In genomic region chr17:7528842-7529241, GRCh38 we compare ENCODE assay signal across 12 cellular contexts. TPM values are rescaled to one million over a fixed set of nuclear protein-coding genes. Genes with fewer than 3 reads are reported as not detected.
"Had no signal": no experiment of that assay in that cellular context is flagged by ENCODE, and none has a peak within 500 bp of the region (broad histone marks: within the 10 kb centered on the region; RNA-seq: fewer than 3 reads in every experiment).

No MANE protein-coding gene starts in this region.

- H3K27ac ChIP-seq: GM23248 had no signal

- H2AFZ ChIP-seq: GM23248, GM23338 had no signal

- FAIRE-seq: H1, H54 had no signal

- DNase-seq: GM23248, GOT3, H7, H9, HCEC 1CT, HFFc6 had no signal

- ATAC-seq: GM23338, HCT116 had no signal

- H3K4me2 ChIP-seq: GM23338 had no signal

- H3K4me3 Mint-ChIP-seq: GM23338, H9, HFFc6 had no signal

- H3K4me3 ChIP-seq: GM23248, GM23338, HAP-1 had no signal

- H3K9ac ChIP-seq: GM23248 had no signal

- H3K9me3 ChIP-seq: HAP-1 had no signal

- H3K27ac Mint-ChIP-seq: GM23338, H9, HFFc6 had no signal

- H3K36me3 ChIP-seq: HAP-1 had no signal

- H3K4me1 Mint-ChIP-seq: GM23338, H9 had no signal

RNA-seq across cellular contexts. Expression of gene TNFSF13, which starts 29.7 kb away (rescaled TPM):
- total RNA-seq: GM23248, GM23338, H4 had no signal

RNA-seq across cellular contexts. Expression of gene SLC35G6, which starts 47.6 kb away (rescaled TPM):
- total RNA-seq: GM23248, GM23338, H1, H4, H7, H9, HFFc6 had no signal
